Comparison of ENCODE assay signal across 8 cellular contexts in genomic region chr20:49979030-49979832, GRCh38.
A peak's percentile ranks its signal among the peaks of the same experiment; 100 is the strongest.
DNase-seq lines count a peak whose midpoint lies in the region; ATAC-seq and TF ChIP-seq lines count a peak whose summit lies in the region.

No MANE protein-coding gene starts in this region.

- peaks cover 3% of the 10 kb centered on the region for H3F3A ChIP-seq in DOHH2 (ENCODE audit: control insufficient read depth, insufficient read depth)

- peak overlapping the region; percentile 16; the same call in 1 of the 2 replicates for H3K4me3 ChIP-seq in DOHH2 (ENCODE audit: low read length)
- peak overlapping the region; percentile 26 for H3K4me3 ChIP-seq in astrocyte of the cerebellum (ENCODE audit: low read depth, low read length)
- H3K4me3 ChIP-seq in iPS-20b (ENCODE audit: low read length), result peak overlapping the region; percentile 71; the same call in 1 of the 2 replicates

- H3K27ac ChIP-seq in DOHH2 (ENCODE audit: low read depth, low read length) (no peak overlapping the region), iPS-20b (ENCODE audit: low read length) (no peak overlapping the region)

- peaks cover under 1% of the 10 kb centered on the region; the same call in 1 of the 2 replicates for H4K20me1 ChIP-seq in DOHH2 (ENCODE audit: control insufficient read depth, insufficient read depth, low read depth, low read length)

- peaks cover 31% of the 10 kb centered on the region for H3K4me1 ChIP-seq in DOHH2 (ENCODE audit: control insufficient read depth, low read length)
- H3K4me1 ChIP-seq in iPS-20b (ENCODE audit: insufficient read depth, low read length), result peaks cover 24% of the 10 kb centered on the region; the same call in 1 of the 2 replicates

- H3K9ac ChIP-seq in iPS-20b (ENCODE audit: low read depth, low read length), result peak overlapping the region; percentile 71; the same call in 1 of the 2 replicates

- H3K79me2 ChIP-seq in DOHH2 (ENCODE audit: control insufficient read depth, low read length), result no peaks in the 10 kb centered on the region

- in situ Hi-C loops in astrocyte of the cerebellum (cut with HindIII; ENCODE audit: low sequenced_read_pairs), result loop anchor here (25.0 kb wide), 1 partner anchor 108 kb away; no protein-coding TSS in a partner anchor

- peak overlapping the region; percentile 51 for H3K4me2 ChIP-seq in DOHH2 (ENCODE audit: low read length)

- H3K36me3 ChIP-seq in DOHH2 (ENCODE audit: control insufficient read depth, low read length), result no peaks in the 10 kb centered on the region
- peaks cover 4% of the 10 kb centered on the region; the same call in 1 of the 2 replicates for H3K36me3 ChIP-seq in iPS-20b (ENCODE audit: insufficient read depth, low read depth, low read length)

- no peaks in the 10 kb centered on the region for H3K9me2 ChIP-seq in DOHH2 (replicated peaks; ENCODE audit: control insufficient read depth, low read length)

- peaks cover 19% of the 10 kb centered on the region for H3K27me3 ChIP-seq in DOHH2 (ENCODE audit: control insufficient read depth, low read length)
- peaks cover 43% of the 10 kb centered on the region for H3K27me3 ChIP-seq in iPS-20b (ENCODE audit: insufficient read depth, low read length)

- DNase-seq in KG1 (lab: John Stamatoyannopoulos, UW) (peak; percentile 27), T-helper 2 cell (peak; percentile 43 to 58 (median 50)), astrocyte of the cerebellum (ENCODE audit: low read depth) (no peak)
- DNase-seq in stimulated activated CD4-positive, alpha-beta T cell treated with anti-CD3 and anti-CD28 coated beads, Interleukin-12 subunit alpha, Interleukin-12 subunit beta, amount 100 ng/mL, for 24 hours (ENCODE audit: low read depth in 2 of 2), result peak; percentile 45 to 48

- TF ChIP-seq CTCF in DOHH2 (IDR thresholded peaks at IDR 0.05; ENCODE audit: low read depth, low read length, poor library complexity, severe bottlenecking), result peak; percentile 98
- peak; percentile 99 for TF ChIP-seq CTCF in astrocyte of the cerebellum (IDR thresholded peaks at IDR 0.05; ENCODE audit: low read depth, low read length, missing control alignments)

- ATAC-seq in HG03097 (IDR thresholded peaks at IDR 0.05; ENCODE audit: low FRiP score, unreplicated experiment), result no peak
- ATAC-seq in HG03342 (IDR thresholded peaks at IDR 0.05; ENCODE audit: unreplicated experiment), result no peak

- no peaks in the 10 kb centered on the region for H3K9me3 ChIP-seq in DOHH2 (ENCODE audit: control insufficient read depth, insufficient read depth, low read length)
- no peaks in the 10 kb centered on the region for H3K9me3 ChIP-seq in iPS-20b (ENCODE audit: insufficient read depth, low read depth, low read length)

Comparison
In these comparisons a context has a peak if more than half of its experiments do, and no peak if none do; other contexts are left out.
1. H3K4me3 ChIP-seq: peak in every context shown above with its lines; median percentile 71 in iPS-20b; 26 in astrocyte of the cerebellum; 16 in DOHH2.